7 cellular contexts compared by ENCODE assay signal in genomic region chr18:23503038-23503966, GRCh38.
DNase-seq lines count a peak whose midpoint lies in the region; ATAC-seq and TF ChIP-seq lines count a peak whose summit lies in the region.

Gene RMC1 (plus strand): TSS chr18:23503511. CDS start chr18:23503619, 108 bp downstream.

- no peak for TF ChIP-seq CTCF in retinal pigment epithelial cell (conservative IDR thresholded peaks at IDR 0.05; ENCODE audit: low read depth, low read length)

- DNase-seq in NCI-H2029 treated with DMSO at 0.1 percent for 48 hours (lab: John Stamatoyannopoulos, UW) (peak; percentile 28), T1000 (lab: John Stamatoyannopoulos, UW) (peak; percentile 93), astrocyte of the hippocampus (ENCODE audit: low read depth, low spot score) (peak; percentile 99), hippocampal formation (lab: John Stamatoyannopoulos, UW) (peak; percentile 84 to 96), retinal pigment epithelial cell (ENCODE audit: low read depth) (peak; percentile 73)

- peak; percentile 29 for ATAC-seq in GM18508 (IDR thresholded peaks at IDR 0.05; ENCODE audit: insufficient read depth, unreplicated experiment)
- ATAC-seq in HG02970 (IDR thresholded peaks at IDR 0.05; ENCODE audit: low FRiP score, unreplicated experiment): peak; percentile 83

- H3K4me3 ChIP-seq in retinal pigment epithelial cell (ENCODE audit: low read length): peak within 1 kb of the TSS; percentile 80

Comparison
In these comparisons a context has a peak if more than half of its experiments do, and no peak if none do; other contexts are left out.
1. Peak in every context shown above with its lines: DNase-seq, ATAC-seq and H3K4me3 ChIP-seq.
2. DNase-seq: peak in every context shown above with its lines; median percentile 99 in astrocyte of the hippocampus; 93 in T1000; 90 in hippocampal formation; 73 in retinal pigment epithelial cell; 28 in NCI-H2029 treated with DMSO at 0.1 percent for 48 hours.